In the genomic region with DNA sequence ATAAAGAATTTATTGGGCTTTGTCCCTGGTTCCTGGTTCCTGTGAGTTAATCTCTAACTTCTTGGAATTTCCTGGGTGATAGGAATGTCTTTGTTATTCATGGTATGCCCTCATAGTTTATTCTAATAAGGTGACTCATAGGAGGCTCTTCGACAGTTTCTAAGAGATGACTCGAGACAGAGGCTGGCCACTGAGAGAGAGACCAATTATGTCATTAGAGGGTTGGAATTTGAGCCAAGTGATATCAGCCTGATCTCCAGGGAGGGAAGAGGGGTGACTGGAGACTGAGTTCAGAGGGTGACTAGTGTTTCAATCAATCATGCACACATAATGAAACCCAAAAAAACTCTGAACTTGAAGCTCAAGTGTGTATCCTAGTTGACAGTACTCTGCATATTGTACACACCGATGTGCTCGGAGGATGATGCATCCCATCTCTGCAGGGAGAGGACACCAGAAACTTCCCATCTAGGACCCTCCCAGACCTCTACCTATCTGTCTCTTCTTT, we compare ENCODE assay signal across 8 cellular contexts.
DNase-seq lines count a peak whose midpoint lies in the region; FAIRE-seq and TF ChIP-seq lines count a peak whose summit lies in the region.

No MANE protein-coding gene starts in this region.

- peak overlapping the region in 1 of 2 donors; percentile 8 for H3K27ac ChIP-seq in kidney (ENCODE audit: low read depth in 2 of 2, low read length in 2 of 2)

- H3K4me1 ChIP-seq in kidney (ENCODE audit: control insufficient read depth in 1 of 2, insufficient read depth in 1 of 2, low read depth in 1 of 2, low read length in 2 of 2), result peaks cover 3 to 6% of the 10 kb centered on the region in 2 donors

- no peak for TF ChIP-seq CTCF in kidney (IDR thresholded peaks at IDR 0.05; ENCODE audit: borderline replicate concordance, extremely low read depth, insufficient read depth)

- intact Hi-C loops in kidney (cut with DNase I), result no loop called here

- no peaks in the 10 kb centered on the region for H3K9me3 ChIP-seq in kidney (ENCODE audit: control insufficient read depth in 1 of 2, low read length in 2 of 2)

- H3K4me3 ChIP-seq in kidney (ENCODE audit: low read length in 2 of 2), result no peak overlapping the region

- H3K36me3 ChIP-seq in kidney (ENCODE audit: control insufficient read depth in 1 of 2, insufficient read depth in 2 of 2, low read length in 2 of 2), result no peaks in the 10 kb centered on the region

- DNase-seq in AG08395 (ENCODE audit: low spot score), result peak; percentile 89
- peak; percentile 79 for DNase-seq in HTR-8/SVneo (ENCODE audit: insufficient read length, low spot score)
- DNase-seq in amniotic stem cell (lab: John Stamatoyannopoulos, UW), result peak; percentile 76
- no peak for DNase-seq in kidney
- DNase-seq in epidermal melanocyte (ENCODE audit: insufficient read length, low spot score), result no peak
- DNase-seq in NCI-H187 (lab: John Stamatoyannopoulos, UW), result no peak
- no peak for DNase-seq in Kasumi-1 (lab: John Stamatoyannopoulos, UW)
- DNase-seq in NCI-H510A (lab: John Stamatoyannopoulos, UW), result no peak

- no peak overlapping the region for H3K9ac ChIP-seq in kidney (ENCODE audit: low read length in 2 of 2)

- FAIRE-seq in HTR-8/SVneo (lab: Jason Lieb, UNC) (no peak), kidney (lab: Jason Lieb, UNC) (peak; percentile 80)

Comparison
In these comparisons a context has a peak if more than half of its experiments do, and no peak if none do; other contexts are left out.
1. DNase-seq: peak in AG08395 (single experiment), HTR-8/SVneo (single experiment) and amniotic stem cell (single experiment); none in kidney (single experiment), epidermal melanocyte (single experiment), NCI-H187 (0 of 2), Kasumi-1 (0 of 2) and NCI-H510A (single experiment).